11 cellular contexts compared by ENCODE assay signal in the genomic region with DNA sequence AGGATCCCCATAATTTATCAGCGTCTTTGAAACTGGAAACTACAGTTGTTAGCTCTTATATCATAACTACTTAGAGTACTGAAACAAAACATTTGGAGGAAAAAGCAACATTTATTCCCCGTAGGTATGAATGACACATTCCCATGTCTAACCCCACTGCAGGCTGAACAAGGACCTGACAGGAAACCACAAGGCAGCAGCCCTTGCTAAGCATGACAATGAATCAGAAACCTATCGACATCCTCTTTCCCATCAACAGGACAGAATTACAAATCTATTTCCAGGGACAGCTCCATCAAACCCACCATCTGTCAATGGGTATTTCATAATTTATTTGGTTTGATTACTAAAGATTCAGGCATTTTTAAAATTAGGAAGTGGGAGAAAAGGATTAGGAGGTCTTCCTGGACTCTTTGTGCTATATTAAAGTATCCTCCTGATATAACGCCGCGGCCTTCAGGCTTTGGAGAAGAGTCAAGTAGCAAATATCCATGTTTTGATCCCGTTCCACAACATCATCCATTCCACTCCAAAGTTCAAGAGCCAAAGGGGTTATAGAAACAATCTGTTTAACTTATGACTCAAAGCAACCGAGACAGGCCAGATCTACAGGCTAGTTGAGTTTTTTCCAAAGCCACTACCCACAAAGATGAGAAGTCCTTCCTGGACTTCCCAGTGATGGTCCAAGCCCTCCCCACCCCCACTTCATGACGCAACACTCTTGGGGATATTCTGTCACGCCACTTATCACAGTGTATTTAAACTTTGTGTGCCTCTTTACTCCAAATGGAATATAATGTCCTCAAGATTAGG. TPM values are rescaled to one million over a fixed set of nuclear protein-coding genes. Genes with fewer than 3 reads are reported as not detected.
DNase-seq lines count a peak whose midpoint lies in the region; ATAC-seq and TF ChIP-seq lines count a peak whose summit lies in the region.
"Had no signal": no experiment of that assay in that cellular context is flagged by ENCODE, and none has a peak within 500 bp of the region (broad histone marks: within the 10 kb centered on the region; RNA-seq: fewer than 3 reads in every experiment).

No MANE protein-coding gene starts in this region.

- H3K27ac ChIP-seq in IMR-90 (ENCODE audit: insufficient read depth, low read length) (no peak overlapping the region; the same call in 1 of the 2 replicates), mammary epithelial cell (ENCODE audit: insufficient read depth, low read depth, low read length) (no peak overlapping the region)

- H3K27me3 ChIP-seq in IMR-90 (ENCODE audit: control insufficient read depth, insufficient read depth, low read length) (no peaks in the 10 kb centered on the region), mammary epithelial cell (ENCODE audit: insufficient read depth, low read length) (no peaks in the 10 kb centered on the region)

- 0 out of 2 replicates have a peak overlapping the region, but pooled peaks have one; percentile 6 for H2BK20ac ChIP-seq in IMR-90 (ENCODE audit: low read depth, low read length)

- 0 out of 2 replicates have a peak overlapping the region, but pooled peaks have one; percentile 18 for H2AK5ac ChIP-seq in IMR-90 (ENCODE audit: low read depth, low read length)

- 0 out of 2 replicates have a peak overlapping the region, but pooled peaks have one; percentile 7 for H4K5ac ChIP-seq in IMR-90 (ENCODE audit: low read depth, low read length)

- no peak overlapping the region for H2AFZ ChIP-seq in IMR-90 (replicated peaks; ENCODE audit: low read length, poor library complexity)
- H2AFZ ChIP-seq in mammary epithelial cell (ENCODE audit: low read depth, low read length), result peak overlapping the region; percentile 5

- H2BK120ac ChIP-seq in IMR-90 (ENCODE audit: low read depth, low read length), result peak overlapping the region; percentile 20

- H4K91ac ChIP-seq in IMR-90 (ENCODE audit: insufficient read depth, low read depth, low read length), result no peak overlapping the region

- no peaks in the 10 kb centered on the region for H3K4me1 Mint-ChIP-seq in progenitor cell of endocrine pancreas (ENCODE audit: low read depth)
- H3K4me1 Mint-ChIP-seq: memory B cell had no signal

- WGBS in IMR-90 (ENCODE audit: extremely low coverage in 2 of 2, insufficient read length in 1 of 2), 2 experiments, result 0% methylated on average over 2 of the region's 10 CpGs; no CpG with 5 or more reads in 1 of the 2 experiments
- WGBS in mammary epithelial cell (ENCODE audit: low coverage, missing lambda C conversion rate), result 58% methylated on average over 10 of the region's 10 CpGs

- no peak for TF ChIP-seq POLR2A in IMR-90 (IDR thresholded peaks at IDR 0.05; ENCODE audit: low read depth, low read length)

- H3K36me3 ChIP-seq in IMR-90 (ENCODE audit: control insufficient read depth, insufficient read depth, low read length) (no peaks in the 10 kb centered on the region), mammary epithelial cell (ENCODE audit: insufficient read depth, low read length) (no peaks in the 10 kb centered on the region)

- no peaks in the 10 kb centered on the region for H3K36me3 Mint-ChIP-seq in progenitor cell of endocrine pancreas (ENCODE audit: insufficient read depth)
- H3K36me3 Mint-ChIP-seq: memory B cell had no signal

- no peak overlapping the region for H3K4me3 ChIP-seq in AG10803 (ENCODE audit: low read length)
- no peak overlapping the region for H3K4me3 ChIP-seq in IMR-90 (ENCODE audit: insufficient read depth, low read depth, low read length)
- no peak overlapping the region for H3K4me3 ChIP-seq in mammary epithelial cell (replicated peaks in 1 of 3; ENCODE audit: insufficient read depth in 1 of 3, low read depth in 2 of 3, low read length in 3 of 3)

- H4K20me1 ChIP-seq in IMR-90 (ENCODE audit: insufficient read depth, low read length) (no peaks in the 10 kb centered on the region), mammary epithelial cell (ENCODE audit: insufficient read depth, low read length) (no peaks in the 10 kb centered on the region)

- H3K9me1 ChIP-seq in IMR-90 (ENCODE audit: insufficient read depth, low read length), result peaks cover 3% of the 10 kb centered on the region; the same call in 1 of the 2 replicates

- no peaks in the 10 kb centered on the region for H3K9me3 Mint-ChIP-seq in progenitor cell of endocrine pancreas (ENCODE audit: low read depth)
- H3K9me3 Mint-ChIP-seq: memory B cell had no signal

- H3K56ac ChIP-seq in IMR-90 (ENCODE audit: extremely low read depth, insufficient read depth, low read length), result no peak overlapping the region

- peak overlapping the region; percentile 8 to 39; a peak in 2 of 4 replicates for H4K8ac ChIP-seq in IMR-90 (ENCODE audit: low read depth in 2 of 2, low read length in 2 of 2)

- TF ChIP-seq CTCF in AG10803 (conservative IDR thresholded peaks at IDR 0.05; ENCODE audit: low read length) (no peak), IMR-90 (conservative IDR thresholded peaks at IDR 0.05; ENCODE audit: low read depth, low read length) (no peak), mammary epithelial cell (conservative IDR thresholded peaks at IDR 0.05 in 1 of 2, IDR thresholded peaks at IDR 0.05 in 1 of 2; ENCODE audit: extremely low read depth in 1 of 2, insufficient read depth in 1 of 2, low read depth in 1 of 2, low read length in 2 of 2) (no peak), progenitor cell of endocrine pancreas (IDR thresholded peaks at IDR 0.05; ENCODE audit: unreplicated experiment) (no peak)

- POLR2A ChIA-PET in IMR-90 (lab: Charles Lee; ENCODE audit: unreplicated experiment), result no interaction called here

- CTCF ChIA-PET in IMR-90 (lab: Yijun Ruan, JAX), result no interaction called here
- CTCF ChIA-PET in mammary epithelial cell (lab: Charles Lee; ENCODE audit: low non-redundant PET), result no interaction called here

- H3K4me2 ChIP-seq in IMR-90 (ENCODE audit: low read depth, low read length) (peak overlapping the region; percentile 28; the same call in 1 of the 2 replicates), mammary epithelial cell (ENCODE audit: insufficient read depth, low read depth, low read length) (peak overlapping the region; percentile 5)

- dilution Hi-C loops in IMR-90 (cut with HindIII; ENCODE audit: low sequenced_read_pairs, unreplicated experiment) (no loop called here), mammary epithelial cell (cut with HindIII; ENCODE audit: low sequenced_read_pairs) (no loop called here)

- in situ Hi-C loops in IMR-90 (cut with MboI; ENCODE audit: low sequenced_read_pairs), result no loop called here
- in situ Hi-C loops in mammary epithelial cell (cut with MboI; ENCODE audit: low sequenced_read_pairs in 2 of 2), result no loop called here

- H3K9me3 ChIP-seq in IMR-90 (ENCODE audit: control insufficient read depth, insufficient read depth, low read length), result no peaks in the 10 kb centered on the region
- no peaks in the 10 kb centered on the region for H3K9me3 ChIP-seq in mammary epithelial cell (replicated peaks; ENCODE audit: insufficient read depth, low read length)

- peak overlapping the region; percentile 42 for H2BK5ac ChIP-seq in IMR-90 (ENCODE audit: low read depth, low read length, poor library complexity, severe bottlenecking)

- H2BK15ac ChIP-seq in IMR-90 (ENCODE audit: low read depth, low read length), result no peak overlapping the region

- H3K27ac Mint-ChIP-seq in progenitor cell of endocrine pancreas, result no peak overlapping the region
- H3K27ac Mint-ChIP-seq: memory B cell had no signal

- H3K27me3 Mint-ChIP-seq in progenitor cell of endocrine pancreas, result no peaks in the 10 kb centered on the region

- ATAC-seq in IMR-90 (ENCODE audit: low read depth), result peak; percentile 86

- H3K4ac ChIP-seq in IMR-90 (ENCODE audit: low read depth, low read length), result peak overlapping the region; percentile 31; the same call in 1 of the 2 replicates

- peak; percentile 13 for TF ChIP-seq RAD21 in IMR-90 (IDR thresholded peaks at IDR 0.05; ENCODE audit: low read length)

- no peaks in the 10 kb centered on the region for H3K79me1 ChIP-seq in IMR-90 (ENCODE audit: low read depth in 1 of 2, low read length in 2 of 2)

- no peak overlapping the region for H2AK9ac ChIP-seq in IMR-90 (replicated peaks; ENCODE audit: low read depth, low read length, poor library complexity)

- H3K9ac ChIP-seq in IMR-90 (ENCODE audit: low read depth, low read length), result no peak overlapping the region
- H3K9ac ChIP-seq in mammary epithelial cell (ENCODE audit: insufficient read depth, low read length), result no peak overlapping the region

- peak overlapping the region; percentile 51; the same call in 1 of the 2 replicates for H3K18ac ChIP-seq in IMR-90 (ENCODE audit: low read depth, low read length)

- no peak overlapping the region for H3K14ac ChIP-seq in IMR-90 (replicated peaks; ENCODE audit: low read depth, low read length)

- DNase-seq in AG10803 (ENCODE audit: low read depth) (peak; percentile 96), IMR-90 (peak; percentile 94), mammary epithelial cell (peak; percentile 84), lung microvascular endothelial cell (ENCODE audit: low read depth in 2 of 2) (peak; percentile 14 to 96), NCI-H524 treated with DMSO at 0.1 percent for 48 hours (lab: John Stamatoyannopoulos, UW) (no peak), progenitor cell of endocrine pancreas (ENCODE audit: low spot score, unreplicated experiment) (no peak)
- DNase-seq in activated CD4-positive, alpha-beta T cell treated with anti-CD3 and anti-CD28 coated beads, Interleukin-2, amount 50 U/mL, for 4 hours, result no peak
- DNase-seq in central memory CD4-positive, alpha-beta T cell, result no peak
- DNase-seq: NCI-H446, T-helper 2 cell had no signal

- intact Hi-C loops in IMR-90 (cut with micrococcal nuclease), result loop anchor here (10.0 kb wide), 3 partner anchors 168 to 252 kb away; no protein-coding TSS in a partner anchor
- intact Hi-C loops in mammary epithelial cell (cut with micrococcal nuclease), result no loop called here

- H3K23ac ChIP-seq in IMR-90 (ENCODE audit: low read depth, low read length), result no peak overlapping the region

- BruUV-seq in IMR-90 (replicated peaks; lab: Mats Ljungman, UMichigan) (no TSS peak), mammary epithelial cell (replicated peaks; lab: Mats Ljungman, UMichigan) (TSS peak; percentile 99)

- no peak overlapping the region for H3K4me3 Mint-ChIP-seq in progenitor cell of endocrine pancreas (ENCODE audit: low read depth)
- H3K4me3 Mint-ChIP-seq: memory B cell had no signal

- H3K4me1 ChIP-seq in IMR-90 (ENCODE audit: control insufficient read depth, insufficient read depth, low read length), result peaks cover 4% of the 10 kb centered on the region; the same call in 1 of the 2 replicates
- peaks cover 12% of the 10 kb centered on the region for H3K4me1 ChIP-seq in mammary epithelial cell (ENCODE audit: insufficient read depth, low read length)

- H3K79me2 ChIP-seq in mammary epithelial cell (ENCODE audit: insufficient read depth, low read length), result no peaks in the 10 kb centered on the region

RNA-seq across cellular contexts. Expression of a gene that starts 51.2 kb away (rescaled TPM):
- not detected in 2 replicates for total RNA-seq in IMR-90 (2012; rRNA removed)
- not detected in 2 replicates for polyA plus RNA-seq in IMR-90 (2012; rRNA removed)
- polyA plus RNA-seq in IMR-90 (2012; cell fraction: cytosol; rRNA removed), result not detected in 2 replicates
- polyA plus RNA-seq in IMR-90 (2012; cell fraction: nucleus; rRNA removed; ENCODE audit: low replicate concordance), result not detected in 2 replicates
- not detected for total RNA-seq in mammary epithelial cell
- polyA plus RNA-seq in mammary epithelial cell, result not detected
- polyA minus RNA-seq in mammary epithelial cell, result not detected
- not detected in 2 replicates for total RNA-seq in lung microvascular endothelial cell
- total RNA-seq in progenitor cell of endocrine pancreas, result not detected in 2 replicates

Comparison
In these comparisons a context has a peak if more than half of its experiments do, and no peak if none do; other contexts are left out.
1. DNase-seq: peak in AG10803 (single experiment), IMR-90 (single experiment), mammary epithelial cell (single experiment) and lung microvascular endothelial cell (2 of 2); none in activated CD4-positive, alpha-beta T cell treated with anti-CD3 and anti-CD28 coated beads, Interleukin-2, amount 50 U/mL, for 4 hours (0 of 2), central memory CD4-positive, alpha-beta T cell (single experiment), NCI-H524 treated with DMSO at 0.1 percent for 48 hours (single experiment) and progenitor cell of endocrine pancreas (single experiment).